8 cellular contexts compared by ENCODE assay signal in the genomic region with DNA sequence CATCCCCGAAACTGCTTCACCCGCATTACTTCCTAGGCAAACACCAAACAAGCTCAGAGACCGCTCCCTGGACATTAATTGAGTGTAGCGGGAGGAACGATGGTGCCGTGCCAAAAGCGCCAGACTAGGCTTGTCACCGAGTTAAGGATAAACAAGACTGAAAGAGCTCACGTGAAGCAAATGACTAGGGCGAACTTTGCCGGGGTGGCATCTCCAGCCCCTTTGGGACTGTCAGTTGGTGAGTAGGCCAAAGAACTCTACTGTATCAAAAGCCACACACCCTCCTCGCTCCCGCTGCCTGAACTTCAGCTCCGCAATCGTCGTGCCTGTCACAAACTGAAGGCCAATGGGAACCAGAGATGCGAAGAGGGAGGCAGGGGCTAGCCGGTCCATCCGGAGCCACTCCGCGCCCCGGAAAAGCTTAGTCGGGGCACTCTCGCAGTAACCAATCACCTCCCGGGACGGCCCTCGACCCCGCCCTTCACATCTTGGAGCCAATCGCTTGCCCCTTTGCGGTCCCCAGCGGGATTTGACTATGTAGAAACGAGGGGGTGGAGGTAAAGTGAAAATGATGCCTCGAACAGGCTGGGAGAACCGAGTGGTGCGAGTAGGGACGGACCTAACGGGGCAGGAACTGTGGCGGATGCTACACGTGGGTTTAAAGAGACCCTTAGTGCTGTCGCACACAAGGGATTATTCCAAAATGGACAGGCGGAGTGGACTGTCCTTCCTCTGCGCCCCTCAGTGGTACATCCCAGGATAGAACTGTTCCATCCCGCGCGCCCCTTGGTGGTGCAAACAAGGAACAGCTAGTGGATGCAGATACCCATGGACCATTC. TPM values are rescaled to one million over a fixed set of nuclear protein-coding genes. Genes with fewer than 3 reads are reported as not detected.
DNase-seq lines count a peak whose midpoint lies in the region; ATAC-seq lines count a peak whose summit lies in the region.

No MANE protein-coding gene starts in this region.

- H3K4me1 ChIP-seq in endocrine pancreas (ENCODE audit: control insufficient read depth, insufficient read depth, low read length) (peaks cover 6% of the 10 kb centered on the region), mesendoderm (ENCODE audit: control insufficient read depth, low read depth, low read length) (no peaks in the 10 kb centered on the region)

- no peak overlapping the region for H2AK5ac ChIP-seq in mesendoderm (ENCODE audit: low read length)

- H3K27ac ChIP-seq in mesendoderm (ENCODE audit: low read depth, low read length) = no peak overlapping the region

- no peak overlapping the region for H2BK120ac ChIP-seq in mesendoderm (ENCODE audit: low read depth, low read length)

- peak overlapping the region; percentile 96 for H2BK5ac ChIP-seq in mesendoderm (ENCODE audit: low read length)

- H3K4me3 Mint-ChIP-seq in activated CD8-positive, alpha-beta memory T cell treated with anti-CD3 and anti-CD28 coated beads, Interleukin-2, amount 10 ng/mL, durations not matched to agents 7 days and 5 days = peak overlapping the region; percentile 81

- no peaks in the 10 kb centered on the region for H3K36me3 ChIP-seq in endocrine pancreas (ENCODE audit: control insufficient read depth, insufficient read depth, low read length)
- no peaks in the 10 kb centered on the region for H3K36me3 ChIP-seq in mesendoderm (ENCODE audit: control insufficient read depth, insufficient read depth, low read length)

- H3K36me3 Mint-ChIP-seq in activated CD8-positive, alpha-beta memory T cell treated with anti-CD3 and anti-CD28 coated beads, Interleukin-2, amount 10 ng/mL, durations not matched to agents 7 days and 5 days = no peaks in the 10 kb centered on the region

- peak overlapping the region; percentile 84 for H4K5ac ChIP-seq in mesendoderm (ENCODE audit: low read length)

- H3K9me3 ChIP-seq in endocrine pancreas (ENCODE audit: control insufficient read depth, low read length) = no peaks in the 10 kb centered on the region

- H3K4me3 ChIP-seq in endocrine pancreas (ENCODE audit: control insufficient read depth, insufficient read depth, low read length) = peak overlapping the region; percentile 75
- peak overlapping the region; percentile 74 for H3K4me3 ChIP-seq in mesendoderm (ENCODE audit: low read length)

- H2BK15ac ChIP-seq in mesendoderm (replicated peaks; ENCODE audit: low read depth) = no peak overlapping the region

- H3K27me3 ChIP-seq in endocrine pancreas (ENCODE audit: control insufficient read depth, insufficient read depth, low read length) (no peaks in the 10 kb centered on the region), mesendoderm (ENCODE audit: insufficient read depth, low read length, poor library complexity) (no peaks in the 10 kb centered on the region)

- H3K27me3 Mint-ChIP-seq in activated CD8-positive, alpha-beta memory T cell treated with anti-CD3 and anti-CD28 coated beads, Interleukin-2, amount 10 ng/mL, durations not matched to agents 7 days and 5 days = no peaks in the 10 kb centered on the region

- H3K9ac ChIP-seq in endocrine pancreas (ENCODE audit: control insufficient read depth, insufficient read depth, low read length) (peak overlapping the region; percentile 92), mesendoderm (ENCODE audit: low read length) (peak overlapping the region; percentile 85)

- DNase-seq in COR-L47 (lab: John Stamatoyannopoulos, UW) (peak; percentile 88), HT1080 (ENCODE audit: low read depth) (peak; percentile 94), NOMO-1 (lab: John Stamatoyannopoulos, UW; ENCODE audit: unreplicated experiment in 2 of 2) (peak; percentile 84 to 91), mesendoderm (peak; percentile 97)
- DNase-seq in activated CD8-positive, alpha-beta memory T cell treated with anti-CD3 and anti-CD28 coated beads, Interleukin-2, amount 10 ng/mL, durations not matched to agents 7 days and 5 days = peak; percentile 96
- peak; percentile 78 for DNase-seq in stimulated activated CD8-positive, alpha-beta memory T cell treated with anti-CD3 and anti-CD28 coated beads, Interleukin-15, amount 100 ng/mL, for 1 hour (ENCODE audit: low read depth)

- H3K18ac ChIP-seq in mesendoderm (ENCODE audit: low read length) = no peak overlapping the region

- no peak overlapping the region for H3K23ac ChIP-seq in mesendoderm (ENCODE audit: low read length)

- no CpG with 5 or more reads among the region's 45 CpGs for WGBS in mesendoderm (ENCODE audit: extremely low coverage, insufficient coverage, low lambda C conversion rate)

- H3K79me2 ChIP-seq in mesendoderm (ENCODE audit: control insufficient read depth, insufficient read depth, low read length) = no peaks in the 10 kb centered on the region

- no peaks in the 10 kb centered on the region for H3K79me1 ChIP-seq in mesendoderm (ENCODE audit: low read length)

- peak overlapping the region; percentile 53 for H3K4me2 ChIP-seq in mesendoderm (ENCODE audit: low read length)

- peaks cover 21% of the 10 kb centered on the region for H3K4me1 Mint-ChIP-seq in activated CD8-positive, alpha-beta memory T cell treated with anti-CD3 and anti-CD28 coated beads, Interleukin-2, amount 10 ng/mL, durations not matched to agents 7 days and 5 days

- H3K4ac ChIP-seq in mesendoderm (ENCODE audit: low read depth, low read length) = no peak overlapping the region

- CTCF ChIA-PET in activated CD8-positive, alpha-beta memory T cell treated with anti-CD3 and anti-CD28 coated beads, Interleukin-2, amount 10 ng/mL, durations not matched to agents 7 days and 5 days (lab: Charles Lee) = interaction anchor here (0.8 to 1.6 kb wide), 4 partner anchors 12 to 94 kb away, joined by 3 to 4 read pairs (median 4); no protein-coding TSS in a partner anchor

- H3K9me3 Mint-ChIP-seq in activated CD8-positive, alpha-beta memory T cell treated with anti-CD3 and anti-CD28 coated beads, Interleukin-2, amount 10 ng/mL, durations not matched to agents 7 days and 5 days (ENCODE audit: low read depth) = no peaks in the 10 kb centered on the region

- peak; percentile 91 for ATAC-seq in GM21360 (IDR thresholded peaks at IDR 0.05; ENCODE audit: unreplicated experiment)
- peak; percentile 98 for ATAC-seq in activated CD8-positive, alpha-beta memory T cell treated with anti-CD3 and anti-CD28 coated beads, Interleukin-2, amount 10 ng/mL, durations not matched to agents 7 days and 5 days

- peak overlapping the region; percentile 99 for H3K56ac ChIP-seq in mesendoderm (ENCODE audit: low read length)

- peak overlapping the region; percentile 57 for H4K8ac ChIP-seq in mesendoderm (ENCODE audit: low read depth, low read length)

- peak overlapping the region; percentile 93 for H3K27ac Mint-ChIP-seq in activated CD8-positive, alpha-beta memory T cell treated with anti-CD3 and anti-CD28 coated beads, Interleukin-2, amount 10 ng/mL, durations not matched to agents 7 days and 5 days

RNA-seq across cellular contexts. Expression of gene FAM156A, which starts 37.0 kb away (rescaled TPM):
- 8.4 and 15.9 TPM in 2 replicates for total RNA-seq in HT1080 (2014; rRNA removed; shearing (Covaris generic))
- 6.6 and 8.8 TPM in 2 replicates for polyA plus RNA-seq in HT1080 (2015; cell fraction: cytosol; rRNA removed)
- polyA plus RNA-seq in HT1080 (2015; cell fraction: nucleus; rRNA removed) = 80.1 and 96.1 TPM in 2 replicates
- 10 to 100 TPM; 22.6 to 25.1 TPM for total RNA-seq in activated CD8-positive, alpha-beta memory T cell treated with anti-CD3 and anti-CD28 coated beads, Interleukin-2, amount 10 ng/mL, durations not matched to agents 7 days and 5 days
- polyA plus RNA-seq in mesendoderm (2013, experiment 1 of 2) = 6.8 TPM
- 6.7 TPM for polyA plus RNA-seq in mesendoderm (2013, experiment 2 of 2)

RNA-seq across cellular contexts. Expression of gene GPR173, which starts 53.2 kb away (rescaled TPM):
- total RNA-seq in HT1080 (2014; rRNA removed; shearing (Covaris generic)) = 3.3 and 3.4 TPM in 2 replicates
- polyA plus RNA-seq in HT1080 (2015; cell fraction: cytosol; rRNA removed) = 2.3 and 3.1 TPM in 2 replicates
- 5.7 and 6.5 TPM in 2 replicates for polyA plus RNA-seq in HT1080 (2015; cell fraction: nucleus; rRNA removed)
- under 1 TPM in 1 of 2 experiments, not detected in 1; 0.20 TPM for total RNA-seq in activated CD8-positive, alpha-beta memory T cell treated with anti-CD3 and anti-CD28 coated beads, Interleukin-2, amount 10 ng/mL, durations not matched to agents 7 days and 5 days
- 1.4 TPM for polyA plus RNA-seq in mesendoderm (2013, experiment 1 of 2)
- polyA plus RNA-seq in mesendoderm (2013, experiment 2 of 2) = 1.4 TPM
